In the genomic region with DNA sequence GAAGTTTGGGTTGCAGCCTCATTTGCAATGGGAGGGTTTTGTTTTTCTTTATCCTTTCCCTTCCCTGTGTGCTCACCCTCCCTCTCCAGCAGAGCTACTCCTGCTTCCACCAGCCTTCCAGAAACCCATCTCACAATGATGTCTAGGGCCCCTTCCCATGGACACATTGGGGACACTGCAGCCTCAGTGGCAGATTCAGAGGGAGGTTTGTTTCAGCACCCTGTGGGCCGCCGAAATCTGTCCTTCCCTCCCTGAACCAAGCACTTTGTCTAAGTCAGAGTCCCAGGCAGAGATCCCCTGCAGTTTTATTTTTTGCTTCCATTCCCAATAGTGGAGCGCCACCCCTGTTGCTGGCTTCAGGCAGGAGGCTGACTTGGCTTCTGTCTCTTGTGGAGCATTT, we compare ENCODE assay signal across 1 cellular context.
TF ChIP-seq lines count a peak whose summit lies in the region.

No MANE protein-coding gene starts in this region.

TF ChIP-seq in GM23338, 12 proteins besides CTCF, POLR2A, EP300 and RAD21 (continued from another document):
- TF ChIP-seq, protein P1, sequence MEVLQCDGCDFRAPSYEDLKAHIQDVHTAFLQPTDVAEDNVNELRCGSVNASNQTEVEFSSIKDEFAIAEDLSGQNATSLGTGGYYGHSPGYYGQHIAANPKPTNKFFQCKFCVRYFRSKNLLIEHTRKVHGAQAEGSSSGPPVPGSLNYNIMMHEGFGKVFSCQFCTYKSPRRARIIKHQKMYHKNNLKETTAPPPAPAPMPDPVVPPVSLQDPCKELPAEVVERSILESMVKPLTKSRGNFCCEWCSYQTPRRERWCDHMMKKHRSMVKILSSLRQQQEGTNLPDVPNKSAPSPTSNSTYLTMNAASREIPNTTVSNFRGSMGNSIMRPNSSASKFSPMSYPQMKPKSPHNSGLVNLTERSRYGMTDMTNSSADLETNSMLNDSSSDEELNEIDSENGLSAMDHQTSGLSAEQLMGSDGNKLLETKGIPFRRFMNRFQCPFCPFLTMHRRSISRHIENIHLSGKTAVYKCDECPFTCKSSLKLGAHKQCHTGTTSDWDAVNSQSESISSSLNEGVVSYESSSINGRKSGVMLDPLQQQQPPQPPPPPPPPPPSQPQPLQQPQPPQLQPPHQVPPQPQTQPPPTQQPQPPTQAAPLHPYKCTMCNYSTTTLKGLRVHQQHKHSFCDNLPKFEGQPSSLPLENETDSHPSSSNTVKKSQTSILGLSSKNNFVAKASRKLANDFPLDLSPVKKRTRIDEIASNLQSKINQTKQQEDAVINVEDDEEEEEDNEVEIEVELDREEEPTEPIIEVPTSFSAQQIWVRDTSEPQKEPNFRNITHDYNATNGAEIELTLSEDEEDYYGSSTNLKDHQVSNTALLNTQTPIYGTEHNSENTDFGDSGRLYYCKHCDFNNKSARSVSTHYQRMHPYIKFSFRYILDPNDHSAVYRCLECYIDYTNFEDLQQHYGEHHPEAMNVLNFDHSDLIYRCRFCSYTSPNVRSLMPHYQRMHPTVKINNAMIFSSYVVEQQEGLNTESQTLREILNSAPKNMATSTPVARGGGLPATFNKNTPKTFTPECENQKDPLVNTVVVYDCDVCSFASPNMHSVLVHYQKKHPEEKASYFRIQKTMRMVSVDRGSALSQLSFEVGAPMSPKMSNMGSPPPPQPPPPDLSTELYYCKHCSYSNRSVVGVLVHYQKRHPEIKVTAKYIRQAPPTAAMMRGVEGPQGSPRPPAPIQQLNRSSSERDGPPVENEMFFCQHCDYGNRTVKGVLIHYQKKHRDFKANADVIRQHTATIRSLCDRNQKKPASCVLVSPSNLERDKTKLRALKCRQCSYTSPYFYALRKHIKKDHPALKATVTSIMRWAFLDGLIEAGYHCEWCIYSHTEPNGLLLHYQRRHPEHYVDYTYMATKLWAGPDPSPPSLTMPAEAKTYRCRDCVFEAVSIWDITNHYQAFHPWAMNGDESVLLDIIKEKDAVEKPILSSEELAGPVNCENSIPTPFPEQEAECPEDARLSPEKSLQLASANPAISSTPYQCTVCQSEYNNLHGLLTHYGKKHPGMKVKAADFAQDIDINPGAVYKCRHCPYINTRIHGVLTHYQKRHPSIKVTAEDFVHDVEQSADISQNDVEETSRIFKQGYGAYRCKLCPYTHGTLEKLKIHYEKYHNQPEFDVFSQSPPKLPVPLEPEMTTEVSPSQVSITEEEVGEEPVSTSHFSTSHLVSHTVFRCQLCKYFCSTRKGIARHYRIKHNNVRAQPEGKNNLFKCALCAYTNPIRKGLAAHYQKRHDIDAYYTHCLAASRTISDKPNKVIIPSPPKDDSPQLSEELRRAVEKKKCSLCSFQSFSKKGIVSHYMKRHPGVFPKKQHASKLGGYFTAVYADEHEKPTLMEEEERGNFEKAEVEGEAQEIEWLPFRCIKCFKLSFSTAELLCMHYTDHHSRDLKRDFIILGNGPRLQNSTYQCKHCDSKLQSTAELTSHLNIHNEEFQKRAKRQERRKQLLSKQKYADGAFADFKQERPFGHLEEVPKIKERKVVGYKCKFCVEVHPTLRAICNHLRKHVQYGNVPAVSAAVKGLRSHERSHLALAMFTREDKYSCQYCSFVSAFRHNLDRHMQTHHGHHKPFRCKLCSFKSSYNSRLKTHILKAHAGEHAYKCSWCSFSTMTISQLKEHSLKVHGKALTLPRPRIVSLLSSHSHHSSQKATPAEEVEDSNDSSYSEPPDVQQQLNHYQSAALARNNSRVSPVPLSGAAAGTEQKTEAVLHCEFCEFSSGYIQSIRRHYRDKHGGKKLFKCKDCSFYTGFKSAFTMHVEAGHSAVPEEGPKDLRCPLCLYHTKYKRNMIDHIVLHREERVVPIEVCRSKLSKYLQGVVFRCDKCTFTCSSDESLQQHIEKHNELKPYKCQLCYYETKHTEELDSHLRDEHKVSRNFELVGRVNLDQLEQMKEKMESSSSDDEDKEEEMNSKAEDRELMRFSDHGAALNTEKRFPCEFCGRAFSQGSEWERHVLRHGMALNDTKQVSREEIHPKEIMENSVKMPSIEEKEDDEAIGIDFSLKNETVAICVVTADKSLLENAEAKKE (CRISPR knock-in tag; IDR thresholded peaks at IDR 0.05), result no peak
- TF ChIP-seq, protein P2, sequence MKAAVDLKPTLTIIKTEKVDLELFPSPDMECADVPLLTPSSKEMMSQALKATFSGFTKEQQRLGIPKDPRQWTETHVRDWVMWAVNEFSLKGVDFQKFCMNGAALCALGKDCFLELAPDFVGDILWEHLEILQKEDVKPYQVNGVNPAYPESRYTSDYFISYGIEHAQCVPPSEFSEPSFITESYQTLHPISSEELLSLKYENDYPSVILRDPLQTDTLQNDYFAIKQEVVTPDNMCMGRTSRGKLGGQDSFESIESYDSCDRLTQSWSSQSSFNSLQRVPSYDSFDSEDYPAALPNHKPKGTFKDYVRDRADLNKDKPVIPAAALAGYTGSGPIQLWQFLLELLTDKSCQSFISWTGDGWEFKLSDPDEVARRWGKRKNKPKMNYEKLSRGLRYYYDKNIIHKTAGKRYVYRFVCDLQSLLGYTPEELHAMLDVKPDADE (IDR thresholded peaks at IDR 0.05), result no peak
- no peak for TF ChIP-seq STAT1 (IDR thresholded peaks at IDR 0.05; ENCODE audit: unreplicated experiment)
- TF ChIP-seq ZNF331 (CRISPR knock-in tag; IDR thresholded peaks at IDR 0.05; ENCODE audit: low read depth), result no peak
- no peak for TF ChIP-seq EZH2phosphoT487 (IDR thresholded peaks at IDR 0.05; ENCODE audit: unreplicated experiment)
